In genomic region chr9:131530930-131531832, GRCh38 we compare ENCODE assay signal across 8 cellular contexts.
DNase-seq lines count a peak whose midpoint lies in the region; ATAC-seq and TF ChIP-seq lines count a peak whose summit lies in the region.

TSS of gene UCK1 (minus strand) at chr9:131531263. CDS start at chr9:131531174, 89 bp downstream.

- peak; percentile 47 for DNase-seq in AG09319 (ENCODE audit: extremely low read depth, low read depth)
- peak; percentile 92 for DNase-seq in NCI-H510A (lab: John Stamatoyannopoulos, UW)
- DNase-seq in activated CD4-positive, alpha-beta T cell treated with anti-CD3 and anti-CD28 coated beads for 4 hours: peak; percentile 71 to 81
- peak; percentile 79 for DNase-seq in kidney tubule cell (ENCODE audit: low spot score)
- DNase-seq in stimulated activated CD4-positive, alpha-beta T cell treated with anti-CD3 and anti-CD28 coated beads, Interleukin-1b, Interleukin-23, amount 100 ng/mL, for 1 hour (ENCODE audit: low read depth in 2 of 2): peak; percentile 38 to 41

- H3K27ac ChIP-seq in cingulate gyrus (ENCODE audit: low read depth, low read length): peak within 1 kb of the TSS; percentile 77

- peak; percentile 72 for TF ChIP-seq POLR2A in GM18951 (IDR thresholded peaks at IDR 0.05; ENCODE audit: extremely low read depth, insufficient read depth, insufficient read length)

- ATAC-seq in HG03280 (IDR thresholded peaks at IDR 0.05; ENCODE audit: unreplicated experiment): peak; percentile 83

- in situ Hi-C loops in GM18951 (cut with MboI; ENCODE audit: low sequenced_read_pairs, unreplicated experiment): no loop called here

- no peak for TF ChIP-seq CTCF in AG09319 (IDR thresholded peaks at IDR 0.05; ENCODE audit: low read depth, low read length)

Comparison
In these comparisons a context has a peak if more than half of its experiments do, and no peak if none do; other contexts are left out.
1. Peak in every context shown above with its lines: DNase-seq, ATAC-seq and H3K27ac ChIP-seq.
2. DNase-seq: peak in every context shown above with its lines; median percentile 92 in NCI-H510A; 79 in kidney tubule cell; 76 in activated CD4-positive, alpha-beta T cell treated with anti-CD3 and anti-CD28 coated beads for 4 hours; 47 in AG09319; 40 in stimulated activated CD4-positive, alpha-beta T cell treated with anti-CD3 and anti-CD28 coated beads, Interleukin-1b, Interleukin-23, amount 100 ng/mL, for 1 hour.